In genomic region chr1:89884718-89885596, GRCh38 we compare ENCODE assay signal across 1 cellular context.
TF ChIP-seq lines count a peak whose summit lies in the region.

No MANE protein-coding gene starts in this region.

TF ChIP-seq in K562, 482 proteins besides CTCF, POLR2A, EP300 and RAD21 (continued from another document):
- TF ChIP-seq, protein P1, sequence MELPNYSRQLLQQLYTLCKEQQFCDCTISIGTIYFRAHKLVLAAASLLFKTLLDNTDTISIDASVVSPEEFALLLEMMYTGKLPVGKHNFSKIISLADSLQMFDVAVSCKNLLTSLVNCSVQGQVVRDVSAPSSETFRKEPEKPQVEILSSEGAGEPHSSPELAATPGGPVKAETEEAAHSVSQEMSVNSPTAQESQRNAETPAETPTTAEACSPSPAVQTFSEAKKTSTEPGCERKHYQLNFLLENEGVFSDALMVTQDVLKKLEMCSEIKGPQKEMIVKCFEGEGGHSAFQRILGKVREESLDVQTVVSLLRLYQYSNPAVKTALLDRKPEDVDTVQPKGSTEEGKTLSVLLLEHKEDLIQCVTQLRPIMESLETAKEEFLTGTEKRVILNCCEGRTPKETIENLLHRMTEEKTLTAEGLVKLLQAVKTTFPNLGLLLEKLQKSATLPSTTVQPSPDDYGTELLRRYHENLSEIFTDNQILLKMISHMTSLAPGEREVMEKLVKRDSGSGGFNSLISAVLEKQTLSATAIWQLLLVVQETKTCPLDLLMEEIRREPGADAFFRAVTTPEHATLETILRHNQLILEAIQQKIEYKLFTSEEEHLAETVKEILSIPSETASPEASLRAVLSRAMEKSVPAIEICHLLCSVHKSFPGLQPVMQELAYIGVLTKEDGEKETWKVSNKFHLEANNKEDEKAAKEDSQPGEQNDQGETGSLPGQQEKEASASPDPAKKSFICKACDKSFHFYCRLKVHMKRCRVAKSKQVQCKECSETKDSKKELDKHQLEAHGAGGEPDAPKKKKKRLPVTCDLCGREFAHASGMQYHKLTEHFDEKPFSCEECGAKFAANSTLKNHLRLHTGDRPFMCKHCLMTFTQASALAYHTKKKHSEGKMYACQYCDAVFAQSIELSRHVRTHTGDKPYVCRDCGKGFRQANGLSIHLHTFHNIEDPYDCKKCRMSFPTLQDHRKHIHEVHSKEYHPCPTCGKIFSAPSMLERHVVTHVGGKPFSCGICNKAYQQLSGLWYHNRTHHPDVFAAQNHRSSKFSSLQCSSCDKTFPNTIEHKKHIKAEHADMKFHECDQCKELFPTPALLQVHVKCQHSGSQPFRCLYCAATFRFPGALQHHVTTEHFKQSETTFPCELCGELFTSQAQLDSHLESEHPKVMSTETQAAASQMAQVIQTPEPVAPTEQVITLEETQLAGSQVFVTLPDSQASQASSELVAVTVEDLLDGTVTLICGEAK (IDR thresholded peaks at IDR 0.05): no peak
- TF ChIP-seq, protein P1 (CRISPR knock-in tag; IDR thresholded peaks at IDR 0.05): no peak
- peak; percentile 77 for TF ChIP-seq ZNF316 (IDR thresholded peaks at IDR 0.05)
- TF ChIP-seq, protein P2, sequence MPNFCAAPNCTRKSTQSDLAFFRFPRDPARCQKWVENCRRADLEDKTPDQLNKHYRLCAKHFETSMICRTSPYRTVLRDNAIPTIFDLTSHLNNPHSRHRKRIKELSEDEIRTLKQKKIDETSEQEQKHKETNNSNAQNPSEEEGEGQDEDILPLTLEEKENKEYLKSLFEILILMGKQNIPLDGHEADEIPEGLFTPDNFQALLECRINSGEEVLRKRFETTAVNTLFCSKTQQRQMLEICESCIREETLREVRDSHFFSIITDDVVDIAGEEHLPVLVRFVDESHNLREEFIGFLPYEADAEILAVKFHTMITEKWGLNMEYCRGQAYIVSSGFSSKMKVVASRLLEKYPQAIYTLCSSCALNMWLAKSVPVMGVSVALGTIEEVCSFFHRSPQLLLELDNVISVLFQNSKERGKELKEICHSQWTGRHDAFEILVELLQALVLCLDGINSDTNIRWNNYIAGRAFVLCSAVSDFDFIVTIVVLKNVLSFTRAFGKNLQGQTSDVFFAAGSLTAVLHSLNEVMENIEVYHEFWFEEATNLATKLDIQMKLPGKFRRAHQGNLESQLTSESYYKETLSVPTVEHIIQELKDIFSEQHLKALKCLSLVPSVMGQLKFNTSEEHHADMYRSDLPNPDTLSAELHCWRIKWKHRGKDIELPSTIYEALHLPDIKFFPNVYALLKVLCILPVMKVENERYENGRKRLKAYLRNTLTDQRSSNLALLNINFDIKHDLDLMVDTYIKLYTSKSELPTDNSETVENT (CRISPR knock-in tag; IDR thresholded peaks at IDR 0.05): no peak
- TF ChIP-seq, protein P3, sequence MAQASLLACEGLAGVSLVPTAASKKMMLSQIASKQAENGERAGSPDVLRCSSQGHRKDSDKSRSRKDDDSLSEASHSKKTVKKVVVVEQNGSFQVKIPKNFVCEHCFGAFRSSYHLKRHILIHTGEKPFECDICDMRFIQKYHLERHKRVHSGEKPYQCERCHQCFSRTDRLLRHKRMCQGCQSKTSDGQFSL (CRISPR knock-in tag; IDR thresholded peaks at IDR 0.05): no peak
- TF ChIP-seq, protein P3 (tag; IDR thresholded peaks at IDR 0.05): no peak
